8 cellular contexts compared by ENCODE assay signal in the genomic region with DNA sequence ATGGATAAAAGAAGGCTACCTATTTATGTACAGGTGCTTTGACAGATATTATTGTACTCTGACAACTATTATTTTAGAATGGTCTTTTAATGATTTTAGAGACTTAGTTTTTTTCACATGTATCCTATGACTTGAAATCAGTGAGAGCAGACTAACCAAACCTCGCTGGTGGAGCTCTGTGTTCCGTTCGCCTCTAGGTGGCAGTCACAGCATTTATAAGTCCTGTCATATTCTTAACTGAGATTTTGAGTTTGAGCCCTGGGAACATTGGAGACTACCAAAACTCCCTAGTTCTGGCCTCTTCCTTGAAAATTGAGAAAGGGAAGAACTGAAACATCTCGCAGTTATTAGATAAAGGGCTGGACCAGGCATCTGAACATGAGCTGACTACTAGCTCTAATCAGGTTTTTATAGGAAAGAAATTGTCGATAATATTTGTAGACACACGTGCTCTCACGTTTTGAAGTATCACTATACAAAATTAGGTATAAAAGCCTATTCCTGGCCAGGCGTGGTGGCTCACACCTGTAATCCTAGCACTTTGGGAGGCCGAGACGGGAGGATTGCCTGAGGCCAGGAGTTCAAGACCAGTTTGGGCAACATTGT. TPM values are rescaled to one million over a fixed set of nuclear protein-coding genes. Genes with fewer than 3 reads are reported as not detected.
A peak's percentile ranks its signal among the peaks of the same experiment; 100 is the strongest.
DNase-seq lines count a peak whose midpoint lies in the region; ATAC-seq and TF ChIP-seq lines count a peak whose summit lies in the region.

No MANE protein-coding gene starts in this region.

- H3K4me3 Mint-ChIP-seq in H9 (no peak overlapping the region), chondrocyte (ENCODE audit: unreplicated experiment) (no peak overlapping the region)

- no peaks in the 10 kb centered on the region for H3K23me2 ChIP-seq in H9 (ENCODE audit: insufficient read length, low read depth, low read length, poor library complexity, severe bottlenecking)

- no peak overlapping the region for H2BK15ac ChIP-seq in H9 (ENCODE audit: low read depth, low read length)

- no peak for ATAC-seq in HG03175 (IDR thresholded peaks at IDR 0.05; ENCODE audit: unreplicated experiment)

- no peak overlapping the region for H2AFZ ChIP-seq in H9 (ENCODE audit: low read length)

- DNase-seq in AML-193 (lab: John Stamatoyannopoulos, UW) (peak; percentile 62 to 73), H9 (peak; percentile 67), NCI-H345 (lab: John Stamatoyannopoulos, UW) (peak; percentile 33), chondrocyte (ENCODE audit: low spot score) (no peak), left kidney (ENCODE audit: low read depth, low spot score) (peak; percentile 88)
- peak; percentile 21 for DNase-seq in activated CD4-positive, alpha-beta T cell treated with anti-CD3 and anti-CD28 coated beads for 1 hour
- DNase-seq in stimulated activated CD4-positive, alpha-beta T cell treated with anti-CD3 and anti-CD28 coated beads, Interleukin-4, amount 100 ng/mL, for 4 hours, result peak; percentile 40

- H3K27ac Mint-ChIP-seq in H9, result peak overlapping the region in 1 of 3 experiments; percentile 81; a peak in 1 of 7 replicates
- peak overlapping the region; percentile 58 for H3K27ac Mint-ChIP-seq in chondrocyte (ENCODE audit: unreplicated experiment)

- no peak overlapping the region for H3K4ac ChIP-seq in H9 (ENCODE audit: low read depth, low read length)

- H4K20me1 ChIP-seq in H9 (ENCODE audit: control insufficient read depth, insufficient read depth, insufficient read length), result no peaks in the 10 kb centered on the region

- H3K9me3 Mint-ChIP-seq in H9 (no peaks in the 10 kb centered on the region), chondrocyte (ENCODE audit: low read depth) (no peaks in the 10 kb centered on the region)

- H4K91ac ChIP-seq in H9 (ENCODE audit: insufficient read length, low read depth, low read length), result no peak overlapping the region

- no peak overlapping the region for H2AK5ac ChIP-seq in H9 (ENCODE audit: insufficient read length, low read length)

- H3K4me2 ChIP-seq in H9 (ENCODE audit: insufficient read depth, insufficient read length, low read length), result no peak overlapping the region

- no CpG with 5 or more reads among the region's 10 CpGs for WGBS in H9 (ENCODE audit: extremely low coverage, insufficient read length, low lambda C conversion rate)

- H3T11ph ChIP-seq in H9 (ENCODE audit: low read length), result no peak overlapping the region

- H3K36me3 Mint-ChIP-seq in H9 (ENCODE audit: insufficient read depth in 1 of 3, low read depth in 3 of 3) (peaks cover 3 to 20% (median 7%) of the 10 kb centered on the region in 3 experiments; a peak in 5 of 7 replicates), chondrocyte (ENCODE audit: low read depth) (peaks cover 5% of the 10 kb centered on the region)

- H3K27me3 Mint-ChIP-seq in H9 (ENCODE audit: low read depth) (no peaks in the 10 kb centered on the region), chondrocyte (ENCODE audit: low read depth) (no peaks in the 10 kb centered on the region)

- H2BK5ac ChIP-seq in H9 (ENCODE audit: insufficient read length, low read length), result no peak overlapping the region

- H3K79me1 ChIP-seq in H9 (ENCODE audit: insufficient read depth, low read depth, low read length, poor library complexity, severe bottlenecking), result no peaks in the 10 kb centered on the region

- no peak overlapping the region for H4K5ac ChIP-seq in H9 (ENCODE audit: insufficient read length, low read depth, low read length)

- H2BK20ac ChIP-seq in H9 (ENCODE audit: low read depth, low read length, poor library complexity, severe bottlenecking), result no peak overlapping the region

- TF ChIP-seq CTCF in H9 (conservative IDR thresholded peaks at IDR 0.05) (peak; percentile 86), chondrocyte (IDR thresholded peaks at IDR 0.05) (peak; percentile 92)

- H3K27me3 ChIP-seq in H9 (ENCODE audit: insufficient read depth, low read length), result no peaks in the 10 kb centered on the region; the same call in 1 of the 2 replicates

- H3K4me1 Mint-ChIP-seq in H9 (peaks cover 15 to 25% of the 10 kb centered on the region in 2 experiments), chondrocyte (ENCODE audit: low read depth) (peaks cover 26% of the 10 kb centered on the region)

- H3K27ac ChIP-seq in H9 (ENCODE audit: insufficient read length, low read depth, low read length), result no peak overlapping the region

- H3K56ac ChIP-seq in H9 (ENCODE audit: insufficient read length, low read depth, low read length), result no peak overlapping the region

- H3K79me2 ChIP-seq in H9 (ENCODE audit: insufficient read depth, low read length), result no peaks in the 10 kb centered on the region

- no peak overlapping the region for H4K8ac ChIP-seq in H9 (replicated peaks; ENCODE audit: insufficient read length, low read depth, low read length)

- H2BK120ac ChIP-seq in H9 (ENCODE audit: low read depth, low read length, poor library complexity, severe bottlenecking), result no peak overlapping the region

- no peak overlapping the region for H3K14ac ChIP-seq in H9 (ENCODE audit: insufficient read depth, low read length)

- H2BK12ac ChIP-seq in H9 (ENCODE audit: insufficient read length, low read depth, low read length), result no peak overlapping the region

- H3K18ac ChIP-seq in H9 (ENCODE audit: insufficient read length, low read depth, low read length), result no peak overlapping the region

- H3K4me1 ChIP-seq in H9 (ENCODE audit: insufficient read depth, low read length), result no peaks in the 10 kb centered on the region

- no peak overlapping the region for H3K23ac ChIP-seq in H9 (ENCODE audit: insufficient read length, low read depth, low read length)

- no peaks in the 10 kb centered on the region for H3K9me3 ChIP-seq in H9 (ENCODE audit: control insufficient read depth, low read depth, low read length)

- H3K9ac ChIP-seq in H9 (ENCODE audit: extremely low read depth, insufficient read length, low read length), result no peak overlapping the region

RNA-seq across cellular contexts. Expression of a gene that starts 48.3 kb away (rescaled TPM):
- total RNA-seq in H9 (2021), result 35.7 and 40.1 TPM in 2 replicates
- 22.1 to 39.2 TPM (median 28.4 TPM) in 3 replicates for total RNA-seq in chondrocyte

RNA-seq across cellular contexts. Expression of a gene that starts 48.6 kb away (rescaled TPM):
- 29.1 and 29.4 TPM in 2 replicates for total RNA-seq in H9 (2021)
- total RNA-seq in chondrocyte, result 15.5 to 20.4 TPM (median 16.7 TPM) in 3 replicates
